Comparison of ENCODE assay signal across 16 cellular contexts in the genomic region with DNA sequence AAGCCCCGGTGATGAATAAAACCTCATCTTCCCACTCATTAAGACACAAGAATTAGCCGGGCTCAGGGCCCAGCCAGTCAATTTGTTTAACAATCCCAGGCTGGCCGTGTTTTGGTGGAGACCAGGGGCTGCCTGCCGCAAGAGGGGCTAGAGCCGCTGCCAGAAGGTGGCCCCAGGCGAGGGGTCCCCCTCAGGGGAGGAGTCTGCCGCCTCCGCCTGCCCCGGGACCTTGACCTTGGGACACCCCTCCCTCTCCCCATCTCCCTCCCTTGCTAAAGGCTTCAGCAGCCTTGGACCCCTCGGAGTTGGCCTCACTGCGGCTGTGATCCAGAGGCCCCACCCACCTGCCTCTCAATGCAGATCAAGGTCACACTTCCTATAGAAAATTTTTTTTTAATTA.
"Had no signal": no experiment of that assay in that cellular context is flagged by ENCODE, and none has a peak within 500 bp of the region (broad histone marks: within the 10 kb centered on the region; RNA-seq: fewer than 3 reads in every experiment).

No MANE protein-coding gene starts in this region.

- H3K27me3 ChIP-seq: adrenal gland, cardiac muscle cell, thyroid gland had no signal

- H3K4me3 ChIP-seq: adrenal gland, cardiac muscle cell, thyroid gland had no signal

- H3K4me1 ChIP-seq: parathyroid adenoma, thyroid gland had no signal

- ATAC-seq: activated CD8-positive, alpha-beta memory T cell treated with anti-CD3 and anti-CD28 coated beads, Interleukin-2, amount 10 ng/mL, durations not matched to agents 7 days and 5 days; stimulated activated naive B cell treated with anti-CD40 and anti-IgM and Interleukin-4, amounts not matched to agents 10 μg/mL and 1 μg/mL and 100 μg/mL, for 72 hours had no signal

- H3K9me3 ChIP-seq: adrenal gland, thyroid gland had no signal

- H3K27ac ChIP-seq: adrenal gland, cardiac muscle cell, parathyroid adenoma, thyroid gland, VCaP had no signal

- DNase-seq: activated CD4-positive, alpha-beta memory T cell treated with anti-CD3 and anti-CD28 coated beads for 36 hours; activated CD8-positive, alpha-beta memory T cell treated with anti-CD3 and anti-CD28 coated beads, Interleukin-2, amount 10 ng/mL, durations not matched to agents 7 days and 5 days; activated naive CD4-positive, alpha-beta T cell treated with anti-CD3 and anti-CD28 coated beads, Interleukin-2, amount 10 ng/mL, durations not matched to agents 7 days and 5 days; activated T-cell treated with anti-CD3 and anti-CD28 coated beads, Interleukin-2, amount 50 U/mL, for 1 hour; adrenal gland; erythroblast; hippocampal formation; kidney glomerular epithelial cell; nephron progenitor cell; stimulated activated CD4-positive, alpha-beta T cell treated with anti-CD3 and anti-CD28 coated beads, Interleukin-2, amount 100 ng/mL, for 48 hours; stimulated activated naive B cell treated with anti-CD40 and anti-IgM and Interleukin-4, amounts not matched to agents 10 μg/mL and 1 μg/mL and 100 μg/mL, for 72 hours; T-helper 1 cell; thyroid gland had no signal

- H3K36me3 ChIP-seq: adrenal gland, cardiac muscle cell, thyroid gland had no signal

- H3K9ac ChIP-seq: parathyroid adenoma had no signal
